Comparison of ENCODE assay signal across 27 cellular contexts in the genomic region with DNA sequence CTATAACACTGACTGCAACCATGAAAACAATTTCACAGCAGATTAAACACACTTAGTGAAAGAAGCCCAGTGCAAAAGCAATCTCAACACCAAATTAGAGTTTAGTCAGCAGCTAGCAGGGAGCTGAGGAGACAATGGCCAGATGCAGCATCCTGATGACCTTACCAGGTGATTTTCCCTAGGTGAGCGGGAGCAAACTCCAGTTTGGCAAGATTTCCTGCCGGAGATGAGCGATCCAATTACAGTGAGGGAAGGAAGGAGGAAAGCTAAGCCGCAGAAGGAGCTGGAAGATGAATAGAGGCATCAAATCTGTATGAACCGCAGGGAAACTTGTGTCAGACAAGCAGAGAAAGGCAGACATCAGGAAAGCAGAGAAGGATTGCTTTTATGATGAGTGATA.
"Had no signal": no experiment of that assay in that cellular context is flagged by ENCODE, and none has a peak within 500 bp of the region (broad histone marks: within the 10 kb centered on the region; RNA-seq: fewer than 3 reads in every experiment).

No MANE protein-coding gene starts in this region.

- H3K27ac ChIP-seq: colonic mucosa, esophagus squamous epithelium, heart right ventricle, ovary, psoas muscle, sigmoid colon, stomach, tibial artery had no signal

- H3K36me3 ChIP-seq: colonic mucosa, esophagus squamous epithelium, heart right ventricle, ovary, sigmoid colon, stomach, tibial artery had no signal

- H3K4me1 Mint-ChIP-seq: immature natural killer cell; memory B cell; naive B cell; stimulated activated effector memory CD8-positive, alpha-beta T cell treated with anti-CD3 and anti-CD28 coated beads, Interleukin-12 subunit alpha, Interleukin-12 subunit beta, amount 100 ng/mL, for 72 hours had no signal

- H3K27me3 ChIP-seq: colonic mucosa, ovary, sigmoid colon had no signal

- H3K27ac Mint-ChIP-seq: dendritic cell treated with granulocyte-macrophage colony-stimulating factor and Interleukin-4, amounts not matched to agents 40 ng/mL and 50 ng/mL, for 4 days; immature natural killer cell; memory B cell; mesothelial cell of epicardium; naive B cell; nephron; stimulated activated effector memory CD8-positive, alpha-beta T cell treated with anti-CD3 and anti-CD28 coated beads, Interleukin-12 subunit alpha, Interleukin-12 subunit beta, amount 100 ng/mL, for 72 hours; type B pancreatic cell had no signal

- DNase-seq: colonic mucosa; effector CD8-positive, alpha-beta T cell; esophagus squamous epithelium; glutamatergic neuron; heart right ventricle; immature natural killer cell; mucosa of descending colon; naive B cell; occipital lobe; ovary; posterior cingulate gyrus; psoas muscle; right cardiac atrium; sigmoid colon; stimulated activated CD4-positive, alpha-beta T cell treated with anti-CD3 and anti-CD28 coated beads, Interleukin-2, amount 100 ng/mL, for 24 hours; stimulated activated CD4-positive, alpha-beta T cell treated with anti-CD3 and anti-CD28 coated beads, Interleukin-4, amount 100 ng/mL, for 24 hours; stimulated activated naive CD4-positive, alpha-beta T cell treated with Interleukin-2 at 50 U/mL for 16 hours; stomach; tibial artery had no signal

- H3K36me3 Mint-ChIP-seq: immature natural killer cell; memory B cell; mesothelial cell of epicardium; naive B cell; stimulated activated effector memory CD8-positive, alpha-beta T cell treated with anti-CD3 and anti-CD28 coated beads, Interleukin-12 subunit alpha, Interleukin-12 subunit beta, amount 100 ng/mL, for 72 hours; type B pancreatic cell had no signal

- H3K4me3 ChIP-seq: colonic mucosa, esophagus squamous epithelium, heart right ventricle, lung, mucosa of descending colon, ovary, psoas muscle, sigmoid colon, stomach, tibial artery had no signal

- ATAC-seq: heart right ventricle; left lobe of liver; mucosa of descending colon; psoas muscle; right cardiac atrium; stimulated activated effector memory CD8-positive, alpha-beta T cell treated with anti-CD3 and anti-CD28 coated beads, Interleukin-12 subunit alpha, Interleukin-12 subunit beta, amount 100 ng/mL, for 72 hours had no signal

- H3K9me3 ChIP-seq: colonic mucosa, esophagus squamous epithelium, heart right ventricle, mucosa of descending colon, ovary, psoas muscle, sigmoid colon, stomach, tibial artery had no signal

- H3K4me1 ChIP-seq: colonic mucosa, esophagus squamous epithelium, heart right ventricle, psoas muscle, stomach, tibial artery had no signal

- H3K4me3 Mint-ChIP-seq: dendritic cell treated with granulocyte-macrophage colony-stimulating factor and Interleukin-4, amounts not matched to agents 40 ng/mL and 50 ng/mL, for 4 days; immature natural killer cell; memory B cell; mesothelial cell of epicardium; naive B cell; nephron; stimulated activated effector memory CD8-positive, alpha-beta T cell treated with anti-CD3 and anti-CD28 coated beads, Interleukin-12 subunit alpha, Interleukin-12 subunit beta, amount 100 ng/mL, for 72 hours; type B pancreatic cell had no signal

- H3K9me3 Mint-ChIP-seq: dendritic cell treated with granulocyte-macrophage colony-stimulating factor and Interleukin-4, amounts not matched to agents 40 ng/mL and 50 ng/mL, for 4 days; memory B cell; mesothelial cell of epicardium; naive B cell; nephron; stimulated activated effector memory CD8-positive, alpha-beta T cell treated with anti-CD3 and anti-CD28 coated beads, Interleukin-12 subunit alpha, Interleukin-12 subunit beta, amount 100 ng/mL, for 72 hours; type B pancreatic cell had no signal
